Comparison of ENCODE assay signal across 12 cellular contexts in the genomic region with DNA sequence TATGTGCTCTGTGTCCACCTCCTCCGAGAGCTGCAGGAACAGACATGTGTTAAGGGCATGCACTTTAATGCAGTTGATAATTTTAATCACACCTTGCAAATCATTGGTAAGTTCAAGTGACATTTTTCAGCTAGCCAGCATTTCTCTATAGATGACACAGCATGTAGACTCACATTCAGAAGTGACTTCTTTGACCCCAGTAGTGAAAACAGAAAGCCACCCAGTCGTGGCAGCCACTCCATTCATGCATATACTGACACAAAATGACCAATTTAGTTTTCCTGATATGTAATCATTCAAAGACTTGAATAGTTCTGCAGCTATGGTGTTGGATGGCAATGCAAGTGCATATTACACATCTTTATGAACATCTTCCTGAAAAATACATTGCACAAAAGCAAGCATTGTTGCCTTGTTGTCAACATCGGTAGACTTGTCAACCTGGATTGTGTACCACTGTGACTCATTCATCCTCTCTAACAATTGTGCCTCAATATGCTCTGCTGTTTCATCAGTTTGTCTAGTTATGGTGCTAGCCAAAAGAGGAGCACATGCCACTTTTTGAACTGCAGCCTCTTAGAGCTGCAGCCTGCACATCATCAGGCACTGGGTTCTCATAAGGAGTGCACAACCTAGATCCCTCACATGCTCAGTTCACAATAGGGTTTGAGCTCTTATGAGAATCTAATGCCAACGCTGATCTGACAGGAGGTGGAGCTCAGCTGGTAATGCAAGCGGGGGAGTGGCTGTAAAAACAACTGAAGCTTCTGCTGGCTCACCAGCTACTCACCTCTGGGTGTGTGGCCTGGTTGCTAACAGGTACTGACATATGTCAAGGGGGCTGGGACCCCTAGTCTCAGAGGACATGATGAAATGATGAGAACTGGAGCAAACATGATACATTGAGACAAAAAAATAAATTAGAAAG.
A peak's percentile ranks its signal among the peaks of the same experiment; 100 is the strongest.
DNase-seq lines count a peak whose midpoint lies in the region; ATAC-seq and TF ChIP-seq lines count a peak whose summit lies in the region.
"Had no signal": no experiment of that assay in that cellular context is flagged by ENCODE, and none has a peak within 500 bp of the region (broad histone marks: within the 10 kb centered on the region; RNA-seq: fewer than 3 reads in every experiment).

No MANE protein-coding gene starts in this region.

- WGBS in mammary epithelial cell (ENCODE audit: low coverage, missing lambda C conversion rate) = 58% methylated on average over 5 of the region's 5 CpGs
- WGBS in tibial nerve, 2 donors = 57% methylated on average over 5 of the region's 5 CpGs
- WGBS in heart right ventricle, 2 donors = 62 to 65% methylated on average over 5 of the region's 5 CpGs

- intact Hi-C loops in mammary epithelial cell (cut with micrococcal nuclease) (no loop called here), heart right ventricle (cut with DNase I) (loop anchor here in 1 of 10 donors (10.0 kb wide), 1 partner anchor 58 kb away; no protein-coding TSS in a partner anchor), posterior cingulate gyrus (cut with DNase I) (no loop called here)

- no peak overlapping the region for H3K4me3 ChIP-seq in mammary epithelial cell (replicated peaks in 1 of 3; ENCODE audit: insufficient read depth in 1 of 3, low read depth in 2 of 3, low read length in 3 of 3)
- H3K4me3 ChIP-seq in tibial nerve = no peak overlapping the region
- H3K4me3 ChIP-seq in heart right ventricle = no peak overlapping the region
- H3K4me3 ChIP-seq: body of pancreas, left ventricle myocardium inferior had no signal

- peak; percentile 91 for ATAC-seq in GM18873 (IDR thresholded peaks at IDR 0.05; ENCODE audit: low FRiP score, unreplicated experiment)
- ATAC-seq in GM21529 (IDR thresholded peaks at IDR 0.05; ENCODE audit: unreplicated experiment) = peak; percentile 96
- ATAC-seq in HG03135 (IDR thresholded peaks at IDR 0.05; ENCODE audit: unreplicated experiment) = peak; percentile 93
- ATAC-seq in heart right ventricle = no peak
- ATAC-seq: activated CD8-positive, alpha-beta memory T cell treated with anti-CD3 and anti-CD28 coated beads, Interleukin-2, amount 10 ng/mL, durations not matched to agents 7 days and 5 days; body of pancreas had no signal

- dilution Hi-C loops in mammary epithelial cell (cut with HindIII; ENCODE audit: low sequenced_read_pairs) = no loop called here

- no peaks in the 10 kb centered on the region for H4K20me1 ChIP-seq in mammary epithelial cell (ENCODE audit: insufficient read depth, low read length)

- no peak for TF ChIP-seq POLR2A in tibial nerve (IDR thresholded peaks at IDR 0.05)

- TF ChIP-seq CTCF in mammary epithelial cell (conservative IDR thresholded peaks at IDR 0.05 in 1 of 2, IDR thresholded peaks at IDR 0.05 in 1 of 2; ENCODE audit: extremely low read depth in 1 of 2, insufficient read depth in 1 of 2, low read depth in 1 of 2, low read length in 2 of 2) (no peak), tibial nerve (IDR thresholded peaks at IDR 0.05) (no peak), heart right ventricle (IDR thresholded peaks at IDR 0.05) (no peak)

- peak; percentile 43 for DNase-seq in mammary epithelial cell
- DNase-seq in tibial nerve (ENCODE audit: low spot score in 2 of 2) = no peak
- no peak for DNase-seq in heart right ventricle
- DNase-seq in glomerular visceral epithelial cell (ENCODE audit: extremely low spot score) = no peak
- no peak for DNase-seq in posterior cingulate gyrus
- DNase-seq: activated CD8-positive, alpha-beta memory T cell treated with anti-CD3 and anti-CD28 coated beads, Interleukin-2, amount 10 ng/mL, durations not matched to agents 7 days and 5 days; body of pancreas; left ventricle myocardium inferior; SK-N-SH had no signal

- H3K79me2 ChIP-seq in mammary epithelial cell (ENCODE audit: insufficient read depth, low read length) = no peaks in the 10 kb centered on the region

- H3K4me1 ChIP-seq in mammary epithelial cell (ENCODE audit: insufficient read depth, low read length) = no peaks in the 10 kb centered on the region
- no peaks in the 10 kb centered on the region for H3K4me1 ChIP-seq in tibial nerve
- H3K4me1 ChIP-seq in heart right ventricle = peaks cover 0 to 7% (median 0%) of the 10 kb centered on the region in 9 donors
- H3K4me1 ChIP-seq: body of pancreas had no signal

- H3K27ac ChIP-seq in mammary epithelial cell (ENCODE audit: insufficient read depth, low read depth, low read length) = no peak overlapping the region
- no peak overlapping the region for H3K27ac ChIP-seq in tibial nerve
- H3K27ac ChIP-seq in heart right ventricle = no peak overlapping the region
- H3K27ac ChIP-seq: body of pancreas, left ventricle myocardium inferior had no signal

- no TSS peak for BruUV-seq in mammary epithelial cell (replicated peaks; lab: Mats Ljungman, UMichigan)

- H3K27me3 ChIP-seq in mammary epithelial cell (ENCODE audit: insufficient read depth, low read length) (no peaks in the 10 kb centered on the region), tibial nerve (no peaks in the 10 kb centered on the region), heart right ventricle (no peaks in the 10 kb centered on the region)
- H3K27me3 ChIP-seq: body of pancreas had no signal

- H3K36me3 ChIP-seq in mammary epithelial cell (ENCODE audit: insufficient read depth, low read length) = no peaks in the 10 kb centered on the region
- H3K36me3 ChIP-seq in tibial nerve = no peaks in the 10 kb centered on the region
- H3K36me3 ChIP-seq in heart right ventricle = no peaks in the 10 kb centered on the region
- H3K36me3 ChIP-seq: left ventricle myocardium inferior had no signal

- no peak overlapping the region for H3K9ac ChIP-seq in mammary epithelial cell (ENCODE audit: insufficient read depth, low read length)
- H3K9ac ChIP-seq: SK-N-SH had no signal

- no peaks in the 10 kb centered on the region for H3K9me3 ChIP-seq in mammary epithelial cell (replicated peaks; ENCODE audit: insufficient read depth, low read length)
- no peaks in the 10 kb centered on the region for H3K9me3 ChIP-seq in tibial nerve
- H3K9me3 ChIP-seq in heart right ventricle = no peaks in the 10 kb centered on the region
- H3K9me3 ChIP-seq: body of pancreas, left ventricle myocardium inferior, SK-N-SH had no signal

- H2AFZ ChIP-seq in mammary epithelial cell (ENCODE audit: low read depth, low read length) = peak overlapping the region; percentile 30

- CTCF ChIA-PET in mammary epithelial cell (lab: Charles Lee; ENCODE audit: low non-redundant PET) = no interaction called here

- in situ Hi-C loops in mammary epithelial cell (cut with MboI; ENCODE audit: low sequenced_read_pairs in 2 of 2) = no loop called here

- TF ChIP-seq EP300 in tibial nerve (IDR thresholded peaks at IDR 0.05) = no peak

- H3K4me2 ChIP-seq in mammary epithelial cell (ENCODE audit: insufficient read depth, low read depth, low read length) = no peak overlapping the region
- H3K4me2 ChIP-seq: SK-N-SH had no signal

Comparison
In these comparisons a context has a peak if more than half of its experiments do, and no peak if none do; other contexts are left out.
1. ATAC-seq: peak in GM18873 (single experiment), GM21529 (single experiment) and HG03135 (single experiment); none in heart right ventricle (0 of 8).